In the genomic region with DNA sequence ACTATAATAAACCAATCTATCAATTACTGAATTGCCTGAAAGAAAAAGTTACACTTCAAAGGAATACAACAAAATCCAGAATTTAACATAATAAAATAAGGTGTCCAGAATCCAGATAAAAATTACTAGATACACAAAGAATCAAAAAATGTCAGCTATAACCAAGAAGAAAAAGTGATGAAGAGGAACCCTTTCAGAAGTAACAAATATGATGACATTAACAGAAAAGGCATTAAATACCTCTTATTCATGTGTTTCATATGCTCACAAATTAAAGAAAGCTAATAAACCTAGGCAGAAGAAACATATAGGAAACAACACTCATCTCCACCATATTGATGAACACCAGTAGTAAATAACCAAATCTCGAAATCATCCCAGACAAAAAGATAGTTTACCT, we compare ENCODE assay signal across 33 cellular contexts.
"Had no signal": no experiment of that assay in that cellular context is flagged by ENCODE, and none has a peak within 500 bp of the region (broad histone marks: within the 10 kb centered on the region; RNA-seq: fewer than 3 reads in every experiment).

No MANE protein-coding gene starts in this region.

- H3K27me3 ChIP-seq: adrenal gland, body of pancreas, brain microvascular endothelial cell, breast epithelium had no signal

- DNase-seq: activated B cell treated with CpG ODN at 0.5 μM for 24 hours; activated CD4-positive, alpha-beta memory T cell treated with anti-CD3 and anti-CD28 coated beads for 36 hours; activated CD4-positive, alpha-beta T cell treated with anti-CD3 and anti-CD28 coated beads for 4 hours; activated CD4-positive, alpha-beta T cell treated with anti-CD3 and anti-CD28 coated beads, Interleukin-2, amount 10 ng/mL, durations not matched to agents 24 days and 14 days; activated CD4-positive, alpha-beta T cell treated with anti-CD3 and anti-CD28 coated beads, Interleukin-2, amount 50 U/mL, for 1 hour; activated CD4-positive, alpha-beta T cell treated with anti-CD3 and anti-CD28 coated beads, Interleukin-2, amount 50 U/mL, for 4 hours; activated CD4-positive, CD25-positive, alpha-beta regulatory T cell treated with anti-CD3 and anti-CD28 coated beads, Interleukin-2, amount 50 U/mL, for 72 hours; activated CD8-positive, alpha-beta memory T cell treated with anti-CD3 and anti-CD28 coated beads, Interleukin-2, amount 50 U/mL, for 4 hours; activated CD8-positive, alpha-beta T cell treated with anti-CD3 and anti-CD28 coated beads for 36 hours; activated effector memory CD4-positive, alpha-beta T cell treated with anti-CD3 and anti-CD28 coated beads, Interleukin-2, amount 50 U/mL, for 16 hours; activated gamma-delta T cell treated with Interleukin-2 at 50 U/mL for 16 hours; activated naive CD4-positive, alpha-beta T cell; activated naive CD4-positive, alpha-beta T cell treated with anti-CD3 and anti-CD28 coated beads for 36 hours; activated naive CD4-positive, alpha-beta T cell treated with anti-CD3 and anti-CD28 coated beads, Interleukin-2, amount 50 U/mL, for 16 hours; activated naive CD8-positive, alpha-beta T cell treated with anti-CD3 and anti-CD28 coated beads for 36 hours; activated T-cell treated with anti-CD3 and anti-CD28 coated beads for 4 hours; activated T-cell treated with anti-CD3 and anti-CD28 coated beads, Interleukin-2, amount 50 U/mL, for 1 hour; activated T-cell treated with anti-CD3 and anti-CD28 coated beads, Interleukin-2, amount 50 U/mL, for 4 hours; activated T-cell treated with anti-CD3 and anti-CD28 coated beads, Interleukin-2, amount 50 U/mL, for 72 hours; adrenal gland; amniotic stem cell; aorta; body of pancreas; brain microvascular endothelial cell; central memory CD4-positive, alpha-beta T cell; T-helper 2 cell; T-helper 9 cell had no signal

- H3K4me3 ChIP-seq: adrenal gland, body of pancreas, breast epithelium had no signal

- ATAC-seq: activated CD8-positive, alpha-beta T cell treated with anti-CD3 and anti-CD28 coated beads for 36 hours; activated naive CD4-positive, alpha-beta T cell treated with anti-CD3 and anti-CD28 coated beads, Interleukin-2, amount 50 U/mL, for 72 hours; activated T-cell treated with anti-CD3 and anti-CD28 coated beads, Interleukin-2, amount 50 U/mL, for 4 hours; activated T-cell treated with anti-CD3 and anti-CD28 coated beads, Interleukin-2, amount 50 U/mL, for 72 hours; activated T-helper 17 cell treated with anti-CD3 and anti-CD28 coated beads, Interleukin-2, amount 50 U/mL, for 72 hours; body of pancreas had no signal

- H3K36me3 ChIP-seq: adrenal gland, brain microvascular endothelial cell, breast epithelium had no signal

- H3K9me3 ChIP-seq: adrenal gland, body of pancreas had no signal

- H3K4me1 ChIP-seq: adrenal gland, body of pancreas, breast epithelium had no signal

- H3K27ac ChIP-seq: adrenal gland, body of pancreas, brain microvascular endothelial cell, breast epithelium, VCaP had no signal

- FAIRE-seq: astrocyte, TTC549 had no signal
